In the genomic region with DNA sequence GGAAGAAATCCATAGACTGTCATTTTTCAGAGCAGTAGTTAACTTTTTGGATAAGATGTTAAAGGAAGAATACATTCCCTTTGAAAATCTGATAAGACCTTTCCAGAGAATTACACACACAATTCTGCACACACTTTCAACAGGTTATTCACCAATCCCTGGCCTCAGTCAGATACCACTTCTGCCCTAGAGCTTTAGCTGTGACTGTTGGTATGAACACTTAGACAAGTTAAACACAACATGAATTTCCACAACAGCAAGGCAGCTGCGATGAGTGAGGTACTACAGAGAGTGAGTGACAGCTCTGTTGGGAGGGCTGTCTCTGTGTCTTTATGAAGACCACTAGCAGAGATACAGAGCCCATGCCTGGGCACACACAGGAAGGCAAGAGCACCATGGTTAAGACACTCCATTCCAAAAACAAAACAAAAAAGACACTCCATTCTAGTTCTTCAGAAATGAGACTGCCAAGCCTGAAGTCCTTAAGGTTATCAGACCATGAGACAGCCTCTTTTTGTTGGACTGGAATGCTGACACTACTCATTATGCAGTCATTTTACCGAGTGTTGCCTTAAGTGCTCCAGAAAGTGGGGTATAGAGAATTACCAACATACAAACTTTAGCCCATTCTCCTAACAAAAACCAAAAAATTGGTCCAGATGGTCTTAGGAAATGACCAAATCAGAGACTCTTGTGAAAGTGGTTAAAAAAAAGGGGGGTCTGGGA, we compare ENCODE assay signal across 15 cellular contexts. TPM values are rescaled to one million over a fixed set of nuclear protein-coding genes. Genes with fewer than 3 reads are reported as not detected.
DNase-seq lines count a peak whose midpoint lies in the region; ATAC-seq, FAIRE-seq and TF ChIP-seq lines count a peak whose summit lies in the region.
"Had no signal": no experiment of that assay in that cellular context is flagged by ENCODE, and none has a peak within 500 bp of the region (broad histone marks: within the 10 kb centered on the region; RNA-seq: fewer than 3 reads in every experiment).

No MANE protein-coding gene starts in this region.

- H3K27me3 Mint-ChIP-seq in activated CD8-positive, alpha-beta T cell treated with anti-CD3 and anti-CD28 coated beads for 36 hours, result no peaks in the 10 kb centered on the region
- H3K27me3 Mint-ChIP-seq: effector memory CD8-positive, alpha-beta T cell had no signal

- H3K9ac ChIP-seq in adipocyte (ENCODE audit: low read length), result peak overlapping the region; percentile 73
- H3K9ac ChIP-seq: neural progenitor cell had no signal

- peaks cover 11% of the 10 kb centered on the region for H3K4me1 Mint-ChIP-seq in activated CD8-positive, alpha-beta T cell treated with anti-CD3 and anti-CD28 coated beads for 36 hours (ENCODE audit: low read depth)

- no peak overlapping the region for H3K27ac Mint-ChIP-seq in activated CD8-positive, alpha-beta T cell treated with anti-CD3 and anti-CD28 coated beads for 36 hours
- H3K27ac Mint-ChIP-seq: neural progenitor cell; T-helper 2 cell treated with Interferon-gamma antibody and Interleukin-4, amounts not matched to agents 5 μg/mL and 100 μg/mL, for 36 hours had no signal

- DNase-seq in adipocyte (ENCODE audit: low read depth) (no peak), left ventricle myocardium inferior (no peak), renal cortical epithelial cell (ENCODE audit: low read depth) (peak; percentile 74), NCI-H446 treated with DMSO at 0.1 percent for 48 hours (lab: John Stamatoyannopoulos, UW) (no peak), NCI-H446 (lab: John Stamatoyannopoulos, UW) (no peak)
- no peak for DNase-seq in activated CD8-positive, alpha-beta T cell treated with anti-CD3 and anti-CD28 coated beads for 36 hours
- DNase-seq: activated CD4-positive, alpha-beta T cell treated with anti-CD3 and anti-CD28 coated beads, Interleukin-2, amount 50 U/mL, for 4 hours; activated effector memory CD4-positive, alpha-beta T cell treated with Interleukin-2 at 50 U/mL for 16 hours; DMS 273 treated with DMSO at 0.1 percent for 48 hours; effector memory CD8-positive, alpha-beta T cell had no signal

- H3K36me3 ChIP-seq in adipocyte (ENCODE audit: control insufficient read depth, insufficient read depth, low read length, severe bottlenecking) (no peaks in the 10 kb centered on the region), left ventricle myocardium inferior (no peaks in the 10 kb centered on the region)
- H3K36me3 ChIP-seq: neural progenitor cell, suprapubic skin had no signal

- no peaks in the 10 kb centered on the region for H3K9me3 ChIP-seq in adipocyte (ENCODE audit: control insufficient read depth, low read length)
- H3K9me3 ChIP-seq in left ventricle myocardium inferior (replicated peaks), result no peaks in the 10 kb centered on the region
- H3K9me3 ChIP-seq: suprapubic skin had no signal

- H3K4me3 ChIP-seq in adipocyte (ENCODE audit: low read length) (peak overlapping the region; percentile 35), left ventricle myocardium inferior (no peak overlapping the region)
- H3K4me3 ChIP-seq: neural progenitor cell, suprapubic skin had no signal

- peak; percentile 49 for FAIRE-seq in G401.6 (lab: Jason Lieb, UNC)

- intact Hi-C loops in left ventricle myocardium inferior (cut with micrococcal nuclease), result no loop called here
- intact Hi-C loops in activated CD8-positive, alpha-beta T cell treated with anti-CD3 and anti-CD28 coated beads for 36 hours (cut with micrococcal nuclease), result no loop called here

- H3K36me3 Mint-ChIP-seq in activated CD8-positive, alpha-beta T cell treated with anti-CD3 and anti-CD28 coated beads for 36 hours (ENCODE audit: low read depth), result no peaks in the 10 kb centered on the region
- H3K36me3 Mint-ChIP-seq: neural progenitor cell had no signal

- no peaks in the 10 kb centered on the region for H3K9me3 Mint-ChIP-seq in activated CD8-positive, alpha-beta T cell treated with anti-CD3 and anti-CD28 coated beads for 36 hours
- H3K9me3 Mint-ChIP-seq: effector memory CD8-positive, alpha-beta T cell; neural progenitor cell; T-helper 2 cell treated with Interferon-gamma antibody and Interleukin-4, amounts not matched to agents 5 μg/mL and 100 μg/mL, for 36 hours had no signal

- H3K27me3 ChIP-seq in adipocyte (replicated peaks; ENCODE audit: control insufficient read depth, insufficient read depth, low read length), result no peaks in the 10 kb centered on the region
- no peaks in the 10 kb centered on the region for H3K27me3 ChIP-seq in left ventricle myocardium inferior (ENCODE audit: low read depth)
- H3K27me3 ChIP-seq: neural progenitor cell, suprapubic skin had no signal

- H3K27ac ChIP-seq in left ventricle myocardium inferior (replicated peaks), result peak overlapping the region; percentile 86
- H3K27ac ChIP-seq: neural progenitor cell, suprapubic skin had no signal

- CTCF ChIA-PET in activated CD8-positive, alpha-beta T cell treated with anti-CD3 and anti-CD28 coated beads for 36 hours (lab: Charles Lee), result no interaction called here

- POLR2A ChIA-PET in activated CD8-positive, alpha-beta T cell treated with anti-CD3 and anti-CD28 coated beads for 36 hours (lab: Charles Lee), result no interaction called here

- H3K4me1 ChIP-seq in adipocyte (ENCODE audit: control insufficient read depth, insufficient read depth, low read length) (peaks cover 61% of the 10 kb centered on the region), left ventricle myocardium inferior (peaks cover 89% of the 10 kb centered on the region)

- no peak for ATAC-seq in activated CD8-positive, alpha-beta T cell treated with anti-CD3 and anti-CD28 coated beads for 36 hours
- no peak for ATAC-seq in HG03025 (IDR thresholded peaks at IDR 0.05; ENCODE audit: low FRiP score, unreplicated experiment)
- ATAC-seq: effector memory CD8-positive, alpha-beta T cell had no signal

- no peak for TF ChIP-seq CTCF in left ventricle myocardium inferior (IDR thresholded peaks at IDR 0.05; ENCODE audit: borderline replicate concordance)
- no peak for TF ChIP-seq CTCF in activated CD8-positive, alpha-beta T cell treated with anti-CD3 and anti-CD28 coated beads for 36 hours (IDR thresholded peaks at IDR 0.05)

- H3K4me3 Mint-ChIP-seq in activated CD8-positive, alpha-beta T cell treated with anti-CD3 and anti-CD28 coated beads for 36 hours, result no peak overlapping the region
- H3K4me3 Mint-ChIP-seq: effector memory CD8-positive, alpha-beta T cell; neural progenitor cell; T-helper 2 cell treated with Interferon-gamma antibody and Interleukin-4, amounts not matched to agents 5 μg/mL and 100 μg/mL, for 36 hours had no signal

RNA-seq across cellular contexts. Expression of gene TOM1L2, which starts 42.4 kb away (rescaled TPM):
- total RNA-seq in left ventricle myocardium inferior (284 TPM), renal cortical epithelial cell (15.3 and 58.5 TPM in 2 replicates)
- 10 to 100 TPM; 10.3 to 10.8 TPM for total RNA-seq in activated CD8-positive, alpha-beta T cell treated with anti-CD3 and anti-CD28 coated beads for 36 hours

RNA-seq across cellular contexts. Expression of gene DRC3, which starts 42.8 kb away (rescaled TPM):
- total RNA-seq in left ventricle myocardium inferior (1.7 TPM), renal cortical epithelial cell (2.6 and 6.1 TPM in 2 replicates)
- under 1 TPM in 1 of 2 experiments, not detected in 1; 0.25 TPM for total RNA-seq in activated CD8-positive, alpha-beta T cell treated with anti-CD3 and anti-CD28 coated beads for 36 hours
